8 cellular contexts compared by ENCODE assay signal in genomic region chr15:49154359-49154758, GRCh38. TPM values are rescaled to one million over a fixed set of nuclear protein-coding genes. Genes with fewer than 3 reads are reported as not detected.
A peak's percentile ranks its signal among the peaks of the same experiment; 100 is the strongest.
DNase-seq lines count a peak whose midpoint lies in the region; ATAC-seq and TF ChIP-seq lines count a peak whose summit lies in the region.

No MANE protein-coding gene starts in this region.

- H3K27ac ChIP-seq in heart right ventricle (peak overlapping the region in 6 of 10 donors; percentile 86 to 94 (median 90)), body of pancreas (peak overlapping the region in 1 of 4 donors; percentile 86), mesodermal cell (ENCODE audit: low read depth, low read length, severe bottlenecking) (no peak overlapping the region), aorta (ENCODE audit: low read depth in 1 of 2, low read length in 2 of 2) (no peak overlapping the region)

- no peaks in the 10 kb centered on the region for H3K27me3 ChIP-seq in heart right ventricle
- H3K27me3 ChIP-seq in body of pancreas: no peaks in the 10 kb centered on the region
- H3K27me3 ChIP-seq in aorta (ENCODE audit: control insufficient read depth in 1 of 2, insufficient read depth in 2 of 2, low read length in 1 of 2): no peaks in the 10 kb centered on the region

- TF ChIP-seq CTCF in heart right ventricle (IDR thresholded peaks at IDR 0.05) (no peak), body of pancreas (IDR thresholded peaks at IDR 0.05) (no peak)

- 22 to 23% methylated on average over 8 of the region's 8 CpGs for WGBS in heart right ventricle, 2 donors
- WGBS in body of pancreas, 2 donors: 13 to 14% methylated on average over 8 of the region's 8 CpGs
- 15% methylated on average over 5 of the region's 8 CpGs; no CpG with 5 or more reads in 1 of the 2 experiments for WGBS in mesodermal cell (ENCODE audit: insufficient coverage in 2 of 2), 2 experiments
- WGBS in aorta, 2 donors: 16 to 17% methylated on average over 8 of the region's 8 CpGs

- ATAC-seq in heart right ventricle (no peak), Right ventricle myocardium inferior (no peak), body of pancreas (no peak), aorta (ENCODE audit: low FRiP score) (no peak)

- peaks cover 0 to 6% (median 0%) of the 10 kb centered on the region in 9 donors for H3K36me3 ChIP-seq in heart right ventricle
- no peaks in the 10 kb centered on the region for H3K36me3 ChIP-seq in body of pancreas (replicated peaks in 1 of 2; ENCODE audit: insufficient read depth in 1 of 2, low read depth in 2 of 2)
- H3K36me3 ChIP-seq in mesodermal cell (ENCODE audit: control insufficient read depth, insufficient read depth, low read length): peaks cover 5% of the 10 kb centered on the region
- H3K36me3 ChIP-seq in aorta (ENCODE audit: control insufficient read depth in 1 of 2, insufficient read depth in 2 of 2, low read length in 1 of 2): no peaks in the 10 kb centered on the region

- no peaks in the 10 kb centered on the region for H3K9me3 ChIP-seq in heart right ventricle
- no peaks in the 10 kb centered on the region for H3K9me3 ChIP-seq in body of pancreas
- H3K9me3 ChIP-seq in mesodermal cell (ENCODE audit: control insufficient read depth, low read length): no peaks in the 10 kb centered on the region
- no peaks in the 10 kb centered on the region for H3K9me3 ChIP-seq in aorta (ENCODE audit: control insufficient read depth, low read length)

- DNase-seq in heart right ventricle (no peak), Right ventricle myocardium inferior (ENCODE audit: missing footprints) (no peak), body of pancreas (no peak), aorta (no peak), retina (no peak)
- no peak for DNase-seq in activated CD8-positive, alpha-beta memory T cell treated with anti-CD3 and anti-CD28 coated beads, Interleukin-2, amount 50 U/mL, for 48 hours
- DNase-seq in activated CD4-positive, alpha-beta T cell treated with anti-CD3 and anti-CD28 coated beads, Interleukin-2, amount 50 U/mL, for 4 hours: no peak

- H3K4me3 ChIP-seq in heart right ventricle (peak overlapping the region; percentile 84 to 98 (median 92)), body of pancreas (peak overlapping the region; percentile 94 to 99), mesodermal cell (ENCODE audit: extremely low read depth, insufficient read depth, low read length, poor library complexity, severe bottlenecking) (peak overlapping the region; percentile 83), aorta (ENCODE audit: low read length in 2 of 2) (peak overlapping the region; percentile 77 to 83)

- H3K4me1 ChIP-seq in heart right ventricle (peaks cover 2 to 65% (median 45%) of the 10 kb centered on the region in 9 donors), body of pancreas (peaks cover 30% of the 10 kb centered on the region), mesodermal cell (ENCODE audit: control insufficient read depth, insufficient read depth, low read length, poor library complexity, severe bottlenecking) (no peaks in the 10 kb centered on the region), aorta (ENCODE audit: control insufficient read depth in 1 of 2, insufficient read depth in 2 of 2, low read length in 2 of 2) (no peaks in the 10 kb centered on the region)

- TF ChIP-seq POLR2A in body of pancreas (IDR thresholded peaks at IDR 0.05): no peak

- intact Hi-C loops in heart right ventricle (cut with DNase I) (loop anchor here in 4 of 10 donors (5.0 to 10.0 kb wide), 4 partner anchors 107 to 820 kb away; partner anchors contain the start of genes SECISBP2L (in 2 of the 4), DUT (in 1 of the 4) and EID1 (in 1 of the 4)), Right ventricle myocardium inferior (cut with DNase I) (loop anchor here (10.0 kb wide), 2 partner anchors 270 to 470 kb away; partner anchors contain the start of genes DTWD1, FAM227B and FGF7), body of pancreas (cut with DNase I) (no loop called here), aorta (cut with DNase I) (loop anchor here in 1 of 2 donors (2.0 kb wide), 1 partner anchor 466 kb away; the partner anchor contains the start of genes DTWD1 and FAM227B)

RNA-seq across cellular contexts. Expression of gene COPS2, which starts 1.0 kb away (rescaled TPM):
- total RNA-seq in heart right ventricle: 10 to 100 TPM; 71.3 to 91.8 (median 86.8) TPM
- 10 to 100 TPM; 23.8 to 40.6 TPM for polyA plus RNA-seq in heart right ventricle
- total RNA-seq in Right ventricle myocardium inferior: 77.0 TPM
- 10 to 100 TPM; 17.5 to 33.7 TPM for total RNA-seq in body of pancreas
- 98.1 TPM for polyA plus RNA-seq in mesodermal cell (2013, experiment 1 of 2)
- polyA plus RNA-seq in mesodermal cell (2013, experiment 2 of 2): 120 TPM
- 10 to 100 TPM; 60.9 to 69.3 TPM for total RNA-seq in aorta
- 10 to 100 TPM; 64.5 to 85.9 TPM for polyA plus RNA-seq in aorta

RNA-seq across cellular contexts. Expression of gene GALK2, which starts 15.7 kb away (rescaled TPM):
- 10 to 100 TPM; 28.6 to 43.9 (median 37.6) TPM for total RNA-seq in heart right ventricle
- 10 to 100 TPM in 1 of 2 donors, 1 to 10 TPM in 1; 6.2 to 30.5 TPM for polyA plus RNA-seq in heart right ventricle
- total RNA-seq in Right ventricle myocardium inferior: 36.5 TPM
- 10 to 100 TPM; 21.5 to 35.6 TPM for total RNA-seq in body of pancreas
- 20.0 TPM for polyA plus RNA-seq in mesodermal cell (2013, experiment 1 of 2)
- 17.6 TPM for polyA plus RNA-seq in mesodermal cell (2013, experiment 2 of 2)
- total RNA-seq in aorta: 10 to 100 TPM; 27.4 to 36.2 TPM
- polyA plus RNA-seq in aorta: 10 to 100 TPM; 12.4 to 16.5 TPM

Comparison
In these comparisons a context has a peak if more than half of its experiments do, and no peak if none do; other contexts are left out.
1. H3K27ac ChIP-seq: peak in heart right ventricle (6 of 10); none in mesodermal cell (single experiment) and aorta (0 of 2).
2. Peak in every context shown above with its lines, with median percentiles within 50 percentile points of each other: H3K4me3 ChIP-seq.